In genomic region chr6:55524441-55524840, GRCh38 we compare ENCODE assay signal across 8 cellular contexts. TPM values are rescaled to one million over a fixed set of nuclear protein-coding genes. Genes with fewer than 3 reads are reported as not detected.
"Had no signal": no experiment of that assay in that cellular context is flagged by ENCODE, and none has a peak within 500 bp of the region (broad histone marks: within the 10 kb centered on the region; RNA-seq: fewer than 3 reads in every experiment).

No MANE protein-coding gene starts in this region.

- ATAC-seq: HepG2 had no signal

- H3K9ac ChIP-seq: GM23248 had no signal

- DNase-seq: GM23248, GOT3, H9, HCEC 1CT had no signal

- H3K27ac ChIP-seq: GM23248, HL-60 had no signal

- H3K4me3 ChIP-seq: GM23248 had no signal

RNA-seq across cellular contexts. Expression of gene HMGCLL1, which starts 54.6 kb away (rescaled TPM):
- total RNA-seq: GM23248, HepG2, HT1080 had no signal
- polyA plus RNA-seq: GM23248, HepG2, IgD-negative memory B cell had no signal
